In the genomic region with DNA sequence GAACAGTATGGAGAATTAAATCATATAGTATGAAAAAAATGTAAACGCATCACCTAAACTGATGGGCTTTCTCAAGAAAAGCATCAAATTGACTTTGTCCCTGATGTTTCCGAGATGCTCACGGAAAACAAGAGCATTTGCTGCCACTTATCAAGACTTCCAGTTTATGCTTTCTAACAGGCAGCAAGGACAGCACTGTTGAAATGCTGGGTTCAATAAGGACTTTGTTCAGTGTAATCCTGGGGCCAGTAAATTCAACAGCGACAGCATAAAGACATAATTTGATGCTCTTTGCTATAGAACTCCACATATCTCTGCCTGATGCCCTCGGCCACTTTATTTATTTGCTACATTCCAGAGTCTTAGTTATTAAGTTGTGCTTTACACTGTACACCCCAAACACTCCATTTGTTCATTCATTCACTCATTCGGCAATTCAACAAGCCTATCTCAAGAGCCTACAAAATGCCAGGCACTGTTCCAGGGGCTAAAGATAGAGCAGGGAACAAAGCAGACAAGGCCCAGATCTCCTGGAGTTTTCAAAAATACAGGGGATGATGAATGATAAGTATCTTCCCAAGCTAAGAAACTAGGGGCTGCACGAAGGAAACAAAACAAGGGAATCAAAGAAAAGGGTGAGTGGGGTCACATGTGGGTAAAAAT, we compare ENCODE assay signal across 18 cellular contexts.
DNase-seq lines count a peak whose midpoint lies in the region; ATAC-seq and TF ChIP-seq lines count a peak whose summit lies in the region.
"Had no signal": no experiment of that assay in that cellular context is flagged by ENCODE, and none has a peak within 500 bp of the region (broad histone marks: within the 10 kb centered on the region; RNA-seq: fewer than 3 reads in every experiment).

No MANE protein-coding gene starts in this region.

- ATAC-seq in Right ventricle myocardium inferior (peak; percentile 75), heart left ventricle (peak; percentile 76 to 91 (median 86)), HG03039 (IDR thresholded peaks at IDR 0.05; ENCODE audit: unreplicated experiment) (no peak)
- ATAC-seq: HepG2 had no signal

- H3K27me3 Mint-ChIP-seq in neural crest cell (ENCODE audit: low read depth) (no peaks in the 10 kb centered on the region), progenitor cell of endocrine pancreas (no peaks in the 10 kb centered on the region)

- H3K27ac ChIP-seq in left ventricle myocardium inferior (replicated peaks): no peak overlapping the region
- H3K27ac ChIP-seq in heart left ventricle: peak overlapping the region in 1 of 12 donors; percentile 15
- H3K27ac ChIP-seq: 22Rv1, C4-2B, SJCRH30 had no signal

- no peak for TF ChIP-seq POLR2A in heart left ventricle (IDR thresholded peaks at IDR 0.05)

- peaks cover 6% of the 10 kb centered on the region for H3K9me3 Mint-ChIP-seq in neural crest cell
- no peaks in the 10 kb centered on the region for H3K9me3 Mint-ChIP-seq in progenitor cell of endocrine pancreas (ENCODE audit: low read depth)
- H3K9me3 Mint-ChIP-seq: H9 had no signal

- H3K27me3 ChIP-seq in left ventricle myocardium inferior (ENCODE audit: low read depth) (no peaks in the 10 kb centered on the region), heart left ventricle (no peaks in the 10 kb centered on the region)
- H3K27me3 ChIP-seq: SJCRH30 had no signal

- H3K4me1 ChIP-seq in left ventricle myocardium inferior (peaks cover 24% of the 10 kb centered on the region), heart left ventricle (peaks cover 0 to 23% (median 0%) of the 10 kb centered on the region in 12 donors)
- H3K4me1 ChIP-seq: SJCRH30 had no signal

- intact Hi-C loops in Right ventricle myocardium inferior (cut with DNase I): no loop called here
- intact Hi-C loops in left ventricle myocardium inferior (cut with micrococcal nuclease): no loop called here
- intact Hi-C loops in heart left ventricle (cut with DNase I): no loop called here

- H3K36me3 ChIP-seq in left ventricle myocardium inferior (no peaks in the 10 kb centered on the region), heart left ventricle (no peaks in the 10 kb centered on the region)
- H3K36me3 ChIP-seq: SJCRH30 had no signal

- H3K27ac Mint-ChIP-seq in neural crest cell (ENCODE audit: unreplicated experiment): peak overlapping the region; percentile 95
- no peak overlapping the region for H3K27ac Mint-ChIP-seq in progenitor cell of endocrine pancreas

- H3K4me3 ChIP-seq in left ventricle myocardium inferior (no peak overlapping the region), heart left ventricle (no peak overlapping the region)
- H3K4me3 ChIP-seq: SJCRH30 had no signal

- WGBS in heart left ventricle, 4 donors: 64 to 71% (median 66%) methylated on average over 7 of the region's 7 CpGs

- H3K4me1 Mint-ChIP-seq in neural crest cell (peaks cover 75% of the 10 kb centered on the region), progenitor cell of endocrine pancreas (ENCODE audit: low read depth) (peaks cover 6% of the 10 kb centered on the region)

- TF ChIP-seq CTCF in left ventricle myocardium inferior (IDR thresholded peaks at IDR 0.05; ENCODE audit: borderline replicate concordance) (no peak), heart left ventricle (IDR thresholded peaks at IDR 0.05) (no peak), neural crest cell (conservative IDR thresholded peaks at IDR 0.05) (no peak), progenitor cell of endocrine pancreas (IDR thresholded peaks at IDR 0.05; ENCODE audit: unreplicated experiment) (no peak)

- H3K9me3 ChIP-seq in left ventricle myocardium inferior (replicated peaks) (no peaks in the 10 kb centered on the region), heart left ventricle (no peaks in the 10 kb centered on the region)
- H3K9me3 ChIP-seq: SJCRH30 had no signal

- H3K4me3 Mint-ChIP-seq in neural crest cell (peak overlapping the region; percentile 39), progenitor cell of endocrine pancreas (ENCODE audit: low read depth) (no peak overlapping the region)
- H3K4me3 Mint-ChIP-seq: H9 had no signal

- H3K36me3 Mint-ChIP-seq in neural crest cell (ENCODE audit: low read depth) (peaks cover 8% of the 10 kb centered on the region), progenitor cell of endocrine pancreas (ENCODE audit: insufficient read depth) (no peaks in the 10 kb centered on the region)

- DNase-seq in Right ventricle myocardium inferior (ENCODE audit: missing footprints): no peak
- DNase-seq in left ventricle myocardium inferior: no peak
- peak in 4 of 5 donors; percentile 43 to 53 (median 47) for DNase-seq in heart left ventricle
- no peak for DNase-seq in neural crest cell (ENCODE audit: low read depth, low spot score)
- DNase-seq in RPMI8226: no peak
- no peak for DNase-seq in progenitor cell of endocrine pancreas (ENCODE audit: low spot score, unreplicated experiment)
- no peak for DNase-seq in SK-N-DZ (ENCODE audit: low spot score)
- DNase-seq: H9, Kasumi-1, NCI-H1105 treated with DMSO at 0.1 percent for 48 hours, NCI-H187, NCI-H446 treated with DMSO at 0.1 percent for 48 hours, NCI-H748 treated with DMSO at 0.1 percent for 48 hours, SJCRH30 had no signal

Comparison
In these comparisons a context has a peak if more than half of its experiments do, and no peak if none do; other contexts are left out.
1. DNase-seq: peak in heart left ventricle (4 of 5); none in Right ventricle myocardium inferior (single experiment), left ventricle myocardium inferior (single experiment), neural crest cell (single experiment), RPMI8226 (single experiment), progenitor cell of endocrine pancreas (single experiment) and SK-N-DZ (single experiment).